In the genomic region with DNA sequence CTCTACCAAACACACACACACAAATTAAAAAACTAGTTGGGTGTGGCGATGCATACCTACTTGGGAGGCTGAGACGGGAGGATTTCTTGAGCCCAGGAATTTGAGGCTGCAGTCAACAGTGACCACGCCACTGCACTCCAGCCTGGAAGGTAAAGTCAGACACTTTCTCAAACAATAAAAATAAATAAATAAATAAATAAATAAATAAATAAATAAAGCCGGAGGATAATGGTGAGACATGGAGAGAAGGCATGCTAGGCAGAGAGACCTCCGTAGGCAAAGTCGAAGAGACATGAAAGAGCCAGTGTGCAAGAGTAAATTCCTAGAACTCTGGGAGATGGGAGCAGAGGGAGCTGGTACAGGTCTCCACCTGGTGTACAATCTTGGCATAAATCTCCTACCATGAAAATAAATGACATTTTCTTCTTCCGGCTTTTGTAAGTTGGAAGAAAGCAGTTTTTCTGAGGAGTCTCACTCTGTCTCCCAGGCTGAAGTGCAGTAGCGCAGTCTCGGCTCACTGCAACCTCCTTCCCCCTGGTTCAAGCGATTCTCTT, we compare ENCODE assay signal across 4 cellular contexts. TPM values are rescaled to one million over a fixed set of nuclear protein-coding genes. Genes with fewer than 3 reads are reported as not detected.
"Had no signal": no experiment of that assay in that cellular context is flagged by ENCODE, and none has a peak within 500 bp of the region (broad histone marks: within the 10 kb centered on the region; RNA-seq: fewer than 3 reads in every experiment).

No MANE protein-coding gene starts in this region.

RNA-seq across cellular contexts. Expression of a gene that starts 1.4 kb away (rescaled TPM):
- total RNA-seq: SK-MEL-5 had no signal

RNA-seq across cellular contexts. Expression of a gene that starts 46.8 kb away (rescaled TPM):
- total RNA-seq: LHCN-M2, MCF 10A, SK-MEL-5 had no signal
- polyA plus RNA-seq: SK-N-SH had no signal
